ENCODE assay signal across 11 cellular contexts in the genomic region with DNA sequence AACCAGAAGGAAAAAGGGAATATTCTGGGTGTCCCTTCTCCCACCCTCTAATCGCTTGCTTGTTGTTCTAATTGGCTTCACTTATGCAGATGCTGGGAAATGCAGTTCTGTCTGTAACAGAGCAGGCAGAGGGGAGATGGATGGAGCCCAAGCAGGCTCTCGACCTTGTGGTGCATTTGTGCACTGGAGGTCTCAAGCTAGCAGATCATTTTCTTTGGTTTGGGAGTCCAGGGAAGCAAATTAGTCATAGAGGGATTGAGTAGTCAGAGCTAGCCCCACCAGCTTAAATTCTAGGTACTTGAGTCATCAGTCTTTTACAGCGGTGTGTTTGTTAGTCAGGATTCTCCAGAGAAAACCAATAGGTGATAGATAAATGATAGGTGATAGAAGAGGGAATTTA.
DNase-seq lines count a peak whose midpoint lies in the region; ATAC-seq and TF ChIP-seq lines count a peak whose summit lies in the region.
"Had no signal": no experiment of that assay in that cellular context is flagged by ENCODE, and none has a peak within 500 bp of the region (broad histone marks: within the 10 kb centered on the region; RNA-seq: fewer than 3 reads in every experiment).

No MANE protein-coding gene starts in this region.

- peak; percentile 62 to 75 (median 68) for ATAC-seq in psoas muscle
- ATAC-seq in GM19023 (IDR thresholded peaks at IDR 0.05; ENCODE audit: unreplicated experiment) = no peak
- ATAC-seq in GM18873 (IDR thresholded peaks at IDR 0.05; ENCODE audit: low FRiP score, unreplicated experiment) = no peak

- POLR2A ChIA-PET in CD4-positive, alpha-beta memory T cell (lab: Charles Lee; ENCODE audit: partially characterized antibody) = no interaction called here

- peak overlapping the region; percentile 80 for H3K27ac ChIP-seq in psoas muscle
- H3K27ac ChIP-seq in CD4-positive, alpha-beta memory T cell (ENCODE audit: low read depth, low read length) = no peak overlapping the region

- no peaks in the 10 kb centered on the region for H3K36me3 Mint-ChIP-seq in CD4-positive, alpha-beta memory T cell
- H3K36me3 Mint-ChIP-seq: activated naive CD8-positive, alpha-beta T cell had no signal

- H3K27me3 ChIP-seq in psoas muscle (ENCODE audit: insufficient read depth in 3 of 3, low read length in 2 of 3) = no peaks in the 10 kb centered on the region
- no peaks in the 10 kb centered on the region for H3K27me3 ChIP-seq in CD4-positive, alpha-beta memory T cell (ENCODE audit: insufficient read depth, low read length)

- DNase-seq in ELF-1 (ENCODE audit: low read depth, low spot score) (peak; percentile 57), RKO (ENCODE audit: low spot score) (peak; percentile 76), epithelial cell of esophagus (ENCODE audit: low read depth) (peak; percentile 90), psoas muscle (no peak), putamen (ENCODE audit: low spot score) (no peak)
- no peak for DNase-seq in CD4-positive, alpha-beta memory T cell
- DNase-seq: activated CD4-positive, alpha-beta T cell treated with anti-CD3 and anti-CD28 coated beads, Interleukin-2, amount 50 U/mL, for 4 hours; DMS 273 treated with DMSO at 0.1 percent for 48 hours had no signal

- TF ChIP-seq CTCF in epithelial cell of esophagus (IDR thresholded peaks at IDR 0.05; ENCODE audit: insufficient read depth, low read depth, low read length, missing control alignments) (no peak), psoas muscle (IDR thresholded peaks at IDR 0.05) (no peak)

- H3K27ac Mint-ChIP-seq in CD4-positive, alpha-beta memory T cell = no peak overlapping the region
- H3K27ac Mint-ChIP-seq: activated naive CD8-positive, alpha-beta T cell had no signal

- no peaks in the 10 kb centered on the region for H3K36me3 ChIP-seq in psoas muscle (ENCODE audit: insufficient read depth in 1 of 2, low read depth in 1 of 2)
- H3K36me3 ChIP-seq in CD4-positive, alpha-beta memory T cell (ENCODE audit: insufficient read depth, low read length) = no peaks in the 10 kb centered on the region

- WGBS in psoas muscle, 3 donors = 28 to 44% (median 39%) methylated on average over 3 of the region's 3 CpGs

- CTCF ChIA-PET in CD4-positive, alpha-beta memory T cell (lab: Charles Lee; ENCODE audit: partially characterized antibody) = no interaction called here

- H3K4me1 ChIP-seq in psoas muscle = peaks cover 48% of the 10 kb centered on the region
- no peaks in the 10 kb centered on the region for H3K4me1 ChIP-seq in CD4-positive, alpha-beta memory T cell (ENCODE audit: insufficient read depth, low read length)

- peaks cover 2 to 12% of the 10 kb centered on the region in 2 donors for H3K27me3 Mint-ChIP-seq in CD4-positive, alpha-beta memory T cell

- no peaks in the 10 kb centered on the region for H3K4me1 Mint-ChIP-seq in CD4-positive, alpha-beta memory T cell

- peaks cover 0 to 10% (median 0%) of the 10 kb centered on the region in 8 donors for H3K9me3 Mint-ChIP-seq in CD4-positive, alpha-beta memory T cell

- intact Hi-C loops in psoas muscle (cut with DNase I) = no loop called here
- intact Hi-C loops in CD4-positive, alpha-beta memory T cell (cut with micrococcal nuclease) = no loop called here

- H3K9me3 ChIP-seq in psoas muscle = no peaks in the 10 kb centered on the region
- no peaks in the 10 kb centered on the region for H3K9me3 ChIP-seq in CD4-positive, alpha-beta memory T cell (ENCODE audit: control insufficient read depth in 1 of 2, low read length in 2 of 2)

- H3K4me3 ChIP-seq in epithelial cell of esophagus (ENCODE audit: low read length) (no peak overlapping the region), psoas muscle (no peak overlapping the region)
- no peak overlapping the region for H3K4me3 ChIP-seq in CD4-positive, alpha-beta memory T cell (ENCODE audit: low read length in 2 of 2)

- H3K4me3 Mint-ChIP-seq in CD4-positive, alpha-beta memory T cell = no peak overlapping the region
- H3K4me3 Mint-ChIP-seq: activated naive CD8-positive, alpha-beta T cell had no signal

Comparison
In these comparisons a context has a peak if more than half of its experiments do, and no peak if none do; other contexts are left out.
1. DNase-seq: peak in ELF-1 (single experiment), RKO (single experiment) and epithelial cell of esophagus (single experiment); none in psoas muscle (0 of 2), putamen (single experiment) and CD4-positive, alpha-beta memory T cell (0 of 5).
2. ATAC-seq: peak in psoas muscle (4 of 4); none in GM19023 (single experiment) and GM18873 (single experiment).